22 cellular contexts compared by ENCODE assay signal in genomic region chr3:10697918-10698317, GRCh38.
A peak's percentile ranks its signal among the peaks of the same experiment; 100 is the strongest.
DNase-seq lines count a peak whose midpoint lies in the region; ATAC-seq, FAIRE-seq and TF ChIP-seq lines count a peak whose summit lies in the region.
"Had no signal": no experiment of that assay in that cellular context is flagged by ENCODE, and none has a peak within 500 bp of the region (broad histone marks: within the 10 kb centered on the region; RNA-seq: fewer than 3 reads in every experiment).

No MANE protein-coding gene starts in this region.

- no peak overlapping the region for H3K4me3 ChIP-seq in A549
- no peak overlapping the region for H3K4me3 ChIP-seq in PC-3 (ENCODE audit: low read length)
- H3K4me3 ChIP-seq: prostate gland, tibial artery had no signal

- H3K27me3 ChIP-seq in H9 (ENCODE audit: insufficient read depth, low read length) (0 out of 2 replicates have a peak, but pooled peaks cover 2% of the 10 kb centered on the region), PC-3 (ENCODE audit: low read length) (peaks cover 70% of the 10 kb centered on the region), foreskin keratinocyte (peaks cover 60% of the 10 kb centered on the region)

- CTCF ChIA-PET in A549 (lab: Yijun Ruan, JAX) = no interaction called here
- CTCF ChIA-PET in PC-3 (lab: Charles Lee) = no interaction called here

- H3K9me3 ChIP-seq in A549 (no peaks in the 10 kb centered on the region; the same call in 2 of the 3 replicates), H9 (ENCODE audit: control insufficient read depth, low read depth, low read length) (no peaks in the 10 kb centered on the region), PC-3 (ENCODE audit: low read length) (no peaks in the 10 kb centered on the region)
- H3K9me3 ChIP-seq: prostate gland, tibial artery had no signal

- no peaks in the 10 kb centered on the region for H3F3A ChIP-seq in PC-3 (ENCODE audit: low read length, unreplicated experiment)

- H3K27ac Mint-ChIP-seq in H9 (no peak overlapping the region), chondrocyte (ENCODE audit: unreplicated experiment) (no peak overlapping the region)
- H3K27ac Mint-ChIP-seq: activated CD4-positive, alpha-beta memory T cell treated with anti-CD3 and anti-CD28 coated beads, Interleukin-2, amount 10 ng/mL, durations not matched to agents 7 days and 5 days; activated naive CD4-positive, alpha-beta T cell treated with anti-CD3 and anti-CD28 coated beads, Interleukin-2, amount 10 ng/mL, durations not matched to agents 7 days and 5 days; activated T-cell treated with anti-CD3 and anti-CD28 coated beads, Interleukin-2, amount 50 U/mL, for 24 hours; CD4-positive, alpha-beta T cell; mesothelial cell of epicardium had no signal

- no peak overlapping the region for H3K27ac ChIP-seq in A549
- H3K27ac ChIP-seq in H9 (ENCODE audit: insufficient read length, low read depth, low read length) = no peak overlapping the region
- H3K27ac ChIP-seq in PC-3 (ENCODE audit: low read length) = no peak overlapping the region
- no peak overlapping the region for H3K27ac ChIP-seq in foreskin keratinocyte
- H3K27ac ChIP-seq: prostate gland, tibial artery had no signal

- no peak overlapping the region for H3K4me3 Mint-ChIP-seq in H9
- H3K4me3 Mint-ChIP-seq in chondrocyte (ENCODE audit: unreplicated experiment) = no peak overlapping the region
- H3K4me3 Mint-ChIP-seq: activated CD4-positive, alpha-beta memory T cell treated with anti-CD3 and anti-CD28 coated beads, Interleukin-2, amount 10 ng/mL, durations not matched to agents 7 days and 5 days; activated naive CD4-positive, alpha-beta T cell treated with anti-CD3 and anti-CD28 coated beads, Interleukin-2, amount 10 ng/mL, durations not matched to agents 7 days and 5 days; activated T-cell treated with anti-CD3 and anti-CD28 coated beads, Interleukin-2, amount 50 U/mL, for 24 hours; CD4-positive, alpha-beta T cell; mesothelial cell of epicardium had no signal

- H3T11ph ChIP-seq in H9 (ENCODE audit: low read length) = no peak overlapping the region

- no peaks in the 10 kb centered on the region for H3K23me2 ChIP-seq in H9 (ENCODE audit: insufficient read length, low read depth, low read length, poor library complexity, severe bottlenecking)

- no peak overlapping the region for H4K5ac ChIP-seq in H9 (ENCODE audit: insufficient read length, low read depth, low read length)

- H2AK5ac ChIP-seq in H9 (ENCODE audit: insufficient read length, low read length) = no peak overlapping the region

- TF ChIP-seq POLR2A in A549 (IDR thresholded peaks at IDR 0.05; ENCODE audit: low read length) = no peak

- H4K91ac ChIP-seq in H9 (ENCODE audit: insufficient read length, low read depth, low read length) = no peak overlapping the region

- H3K23ac ChIP-seq in H9 (ENCODE audit: insufficient read length, low read depth, low read length) = no peak overlapping the region

- H3K79me1 ChIP-seq in H9 (ENCODE audit: insufficient read depth, low read depth, low read length, poor library complexity, severe bottlenecking) = no peaks in the 10 kb centered on the region

- intact Hi-C loops in PC-3 (cut with micrococcal nuclease) = no loop called here

- no peaks in the 10 kb centered on the region for H3K9me3 Mint-ChIP-seq in H9
- H3K9me3 Mint-ChIP-seq in chondrocyte (ENCODE audit: low read depth) = no peaks in the 10 kb centered on the region
- H3K9me3 Mint-ChIP-seq: activated CD4-positive, alpha-beta memory T cell treated with anti-CD3 and anti-CD28 coated beads, Interleukin-2, amount 10 ng/mL, durations not matched to agents 7 days and 5 days; activated naive CD4-positive, alpha-beta T cell treated with anti-CD3 and anti-CD28 coated beads, Interleukin-2, amount 10 ng/mL, durations not matched to agents 7 days and 5 days; activated T-cell treated with anti-CD3 and anti-CD28 coated beads, Interleukin-2, amount 50 U/mL, for 24 hours; CD4-positive, alpha-beta T cell; mesothelial cell of epicardium had no signal

- no peak overlapping the region for H3K4me2 ChIP-seq in A549
- no peak overlapping the region for H3K4me2 ChIP-seq in H9 (ENCODE audit: insufficient read depth, insufficient read length, low read length)
- H3K4me2 ChIP-seq in PC-3 (ENCODE audit: low read length) = no peak overlapping the region

- H2AFZ ChIP-seq in H9 (ENCODE audit: low read length) = no peak overlapping the region
- H2AFZ ChIP-seq in PC-3 (ENCODE audit: low read length) = no peak overlapping the region

- no peak overlapping the region for H3K56ac ChIP-seq in H9 (ENCODE audit: insufficient read length, low read depth, low read length)

- H3K4me1 Mint-ChIP-seq in H9 (peaks cover 12 to 18% of the 10 kb centered on the region in 2 experiments), chondrocyte (ENCODE audit: low read depth) (peaks cover 10% of the 10 kb centered on the region)
- H3K4me1 Mint-ChIP-seq: activated CD4-positive, alpha-beta memory T cell treated with anti-CD3 and anti-CD28 coated beads, Interleukin-2, amount 10 ng/mL, durations not matched to agents 7 days and 5 days; activated naive CD4-positive, alpha-beta T cell treated with anti-CD3 and anti-CD28 coated beads, Interleukin-2, amount 10 ng/mL, durations not matched to agents 7 days and 5 days; mesothelial cell of epicardium had no signal

- no peaks in the 10 kb centered on the region for H3K9me2 ChIP-seq in PC-3 (replicated peaks; ENCODE audit: low read length)

- POLR2A ChIA-PET in A549 (lab: Yijun Ruan, JAX) (no interaction called here), PC-3 (lab: Charles Lee; ENCODE audit: unreplicated experiment) (no interaction called here)

- H3K36me3 ChIP-seq in PC-3 (ENCODE audit: low read depth, low read length) = no peaks in the 10 kb centered on the region
- H3K36me3 ChIP-seq: prostate gland, tibial artery had no signal

- DNase-seq in A549 (ENCODE audit: low read depth in 1 of 2, low spot score in 1 of 2) (no peak), H9 (peak; percentile 52), PC-3 (peak; percentile 11), foreskin keratinocyte (no peak), NCI-H1436 treated with DMSO at 0.1 percent for 48 hours (lab: John Stamatoyannopoulos, UW) (no peak), GOT3 (lab: John Stamatoyannopoulos, UW) (no peak), chondrocyte (ENCODE audit: low spot score) (no peak)
- DNase-seq: activated CD4-positive, alpha-beta memory T cell treated with anti-CD3 and anti-CD28 coated beads, Interleukin-2, amount 10 ng/mL, durations not matched to agents 7 days and 5 days; activated naive CD4-positive, alpha-beta T cell treated with anti-CD3 and anti-CD28 coated beads, Interleukin-2, amount 10 ng/mL, durations not matched to agents 7 days and 5 days; activated T-cell treated with anti-CD3 and anti-CD28 coated beads, Interleukin-2, amount 50 U/mL, for 24 hours; CD4-positive, alpha-beta T cell; DMS79; hippocampal formation; NCI-H187 treated with DMSO at 0.1 percent for 48 hours; stimulated activated CD4-positive, alpha-beta T cell treated with anti-CD3 and anti-CD28 coated beads, Interleukin-12 subunit alpha, Interleukin-12 subunit beta, amount 100 ng/mL, for 4 hours; T-helper 1 cell; tibial artery had no signal

- H3K79me2 ChIP-seq in H9 (ENCODE audit: insufficient read depth, low read length) (no peaks in the 10 kb centered on the region), PC-3 (ENCODE audit: low read length) (no peaks in the 10 kb centered on the region)

- H3K4ac ChIP-seq in H9 (ENCODE audit: low read depth, low read length) = no peak overlapping the region

- H3K36me3 Mint-ChIP-seq in H9 (ENCODE audit: insufficient read depth in 1 of 3, low read depth in 3 of 3) (no peaks in the 10 kb centered on the region), chondrocyte (ENCODE audit: low read depth) (no peaks in the 10 kb centered on the region)
- H3K36me3 Mint-ChIP-seq: activated naive CD4-positive, alpha-beta T cell treated with anti-CD3 and anti-CD28 coated beads, Interleukin-2, amount 10 ng/mL, durations not matched to agents 7 days and 5 days; mesothelial cell of epicardium had no signal

- H3K4me1 ChIP-seq in A549 (no peaks in the 10 kb centered on the region), H9 (ENCODE audit: insufficient read depth, low read length) (no peaks in the 10 kb centered on the region), PC-3 (ENCODE audit: insufficient read depth, low read length) (no peaks in the 10 kb centered on the region), foreskin keratinocyte (no peaks in the 10 kb centered on the region)
- H3K4me1 ChIP-seq: prostate gland had no signal

- H2BK120ac ChIP-seq in H9 (ENCODE audit: low read depth, low read length, poor library complexity, severe bottlenecking) = no peak overlapping the region

- no peak overlapping the region for H2BK5ac ChIP-seq in H9 (ENCODE audit: insufficient read length, low read length)

- no peak for TF ChIP-seq EP300 in A549 (IDR thresholded peaks at IDR 0.05)

- no peaks in the 10 kb centered on the region for H4K20me1 ChIP-seq in H9 (ENCODE audit: control insufficient read depth, insufficient read depth, insufficient read length)
- no peaks in the 10 kb centered on the region for H4K20me1 ChIP-seq in PC-3 (ENCODE audit: low read length)

- peaks cover 60% of the 10 kb centered on the region for H3K27me3 Mint-ChIP-seq in H9 (ENCODE audit: low read depth)
- H3K27me3 Mint-ChIP-seq in chondrocyte (ENCODE audit: low read depth) = peaks cover 64% of the 10 kb centered on the region

- FAIRE-seq in A549 (lab: Jason Lieb, UNC) = no peak
- FAIRE-seq: astrocyte, endometrium had no signal

- TF ChIP-seq RAD21 in A549 (conservative IDR thresholded peaks at IDR 0.05 in 1 of 2, IDR thresholded peaks at IDR 0.05 in 1 of 2) = no peak

- H2BK15ac ChIP-seq in H9 (ENCODE audit: low read depth, low read length) = no peak overlapping the region

- TF ChIP-seq CTCF in A549 (IDR thresholded peaks at IDR 0.05) = no peak
- no peak for TF ChIP-seq CTCF in H9 (conservative IDR thresholded peaks at IDR 0.05)
- TF ChIP-seq CTCF in PC-3 (conservative IDR thresholded peaks at IDR 0.05; ENCODE audit: low read depth, low read length) = no peak
- TF ChIP-seq CTCF in foreskin keratinocyte (conservative IDR thresholded peaks at IDR 0.05) = no peak
- no peak for TF ChIP-seq CTCF in chondrocyte (IDR thresholded peaks at IDR 0.05)

- no peak overlapping the region for H3K14ac ChIP-seq in H9 (ENCODE audit: insufficient read depth, low read length)

- no TSS peak for BruUV-seq in PC-3 (replicated peaks; lab: Mats Ljungman, UMichigan)

- H3K9ac ChIP-seq in H9 (ENCODE audit: extremely low read depth, insufficient read length, low read length) = no peak overlapping the region
- H3K9ac ChIP-seq in PC-3 (ENCODE audit: low read length) = no peak overlapping the region

- WGBS in A549 (ENCODE audit: missing lambda C conversion rate) = 7% methylated on average over 4 of the region's 4 CpGs
- WGBS in H9 (ENCODE audit: extremely low coverage, insufficient read length, low lambda C conversion rate) = no CpG with 5 or more reads among the region's 4 CpGs

- no peak overlapping the region for H2BK12ac ChIP-seq in H9 (ENCODE audit: insufficient read length, low read depth, low read length)

- ATAC-seq in A549 (no peak; a peak in 1 of 6 replicates), PC-3 (no peak), foreskin keratinocyte (peak; percentile 35), GM19328 (IDR thresholded peaks at IDR 0.05; ENCODE audit: unreplicated experiment) (no peak)

- no peak overlapping the region for H4K8ac ChIP-seq in H9 (replicated peaks; ENCODE audit: insufficient read length, low read depth, low read length)

- H2BK20ac ChIP-seq in H9 (ENCODE audit: low read depth, low read length, poor library complexity, severe bottlenecking) = no peak overlapping the region

- peak overlapping the region; percentile 24 for H3K18ac ChIP-seq in H9 (ENCODE audit: insufficient read length, low read depth, low read length)

Comparison
In these comparisons a context has a peak if more than half of its experiments do, and no peak if none do; other contexts are left out.
1. DNase-seq: peak in H9 (single experiment) and PC-3 (single experiment); none in A549 (0 of 2), foreskin keratinocyte (0 of 2), NCI-H1436 treated with DMSO at 0.1 percent for 48 hours (single experiment), GOT3 (single experiment) and chondrocyte (single experiment).